In genomic region chr14:91416744-91417133, GRCh38 we compare ENCODE assay signal across 9 cellular contexts. TPM values are rescaled to one million over a fixed set of nuclear protein-coding genes. Genes with fewer than 3 reads are reported as not detected.
DNase-seq lines count a peak whose midpoint lies in the region; ATAC-seq and TF ChIP-seq lines count a peak whose summit lies in the region.
"Had no signal": no experiment of that assay in that cellular context is flagged by ENCODE, and none has a peak within 500 bp of the region (broad histone marks: within the 10 kb centered on the region; RNA-seq: fewer than 3 reads in every experiment).

No MANE protein-coding gene starts in this region.

- CTCF ChIA-PET in activated CD4-positive, alpha-beta T cell treated with anti-CD3 and anti-CD28 coated beads for 36 hours (lab: Charles Lee): interaction anchor here (0.8 to 12.5 kb wide), 7 partner anchors 17 to 410 kb away, joined by 3 to 177 read pairs (median 9); no protein-coding TSS in a partner anchor

- H3K36me3 ChIP-seq in WERI-Rb-1 (peaks cover 51% of the 10 kb centered on the region), iPS-15b (ENCODE audit: control insufficient read depth, insufficient read depth, low read length) (no peaks in the 10 kb centered on the region)
- H3K36me3 ChIP-seq: SJSA1 had no signal

- peak overlapping the region; percentile 92 for H3K4me3 Mint-ChIP-seq in activated CD4-positive, alpha-beta T cell treated with anti-CD3 and anti-CD28 coated beads for 36 hours
- peak overlapping the region; percentile 98 for H3K4me3 Mint-ChIP-seq in stimulated activated memory B cell treated with anti-CD40 and anti-IgM and Interleukin-4, amounts not matched to agents 10 μg/mL and 1 μg/mL and 100 μg/mL, for 72 hours

- H3K27ac ChIP-seq in WERI-Rb-1: peak overlapping the region; percentile 97
- H3K27ac ChIP-seq: SJSA1 had no signal

- H3K27me3 ChIP-seq in WERI-Rb-1 (ENCODE audit: insufficient read depth, low read depth, severe bottlenecking): no peaks in the 10 kb centered on the region
- H3K27me3 ChIP-seq in iPS-15b (ENCODE audit: control insufficient read depth, insufficient read depth, low read length): no peaks in the 10 kb centered on the region

- POLR2A ChIA-PET in activated CD4-positive, alpha-beta T cell treated with anti-CD3 and anti-CD28 coated beads for 36 hours (lab: Charles Lee): interaction anchor here (0.7 to 2.1 kb wide), 8 partner anchors 12 to 173 kb away, joined by 3 to 18 read pairs (median 6); no protein-coding TSS in a partner anchor

- H3K4me3 ChIP-seq in WERI-Rb-1 (ENCODE audit: low read depth, low read length): peak overlapping the region; percentile 95
- H3K4me3 ChIP-seq in iPS-15b (ENCODE audit: low read depth, low read length): peak overlapping the region; percentile 78
- H3K4me3 ChIP-seq: SJSA1 had no signal

- H3K27ac Mint-ChIP-seq in activated CD4-positive, alpha-beta T cell treated with anti-CD3 and anti-CD28 coated beads for 36 hours: peak overlapping the region; percentile 99
- H3K27ac Mint-ChIP-seq in stimulated activated memory B cell treated with anti-CD40 and anti-IgM and Interleukin-4, amounts not matched to agents 10 μg/mL and 1 μg/mL and 100 μg/mL, for 72 hours: peak overlapping the region; percentile 95

- no peak for TF ChIP-seq CTCF in WERI-Rb-1 (IDR thresholded peaks at IDR 0.05; ENCODE audit: low read depth, low read length)

- peak; percentile 52 for DNase-seq in activated CD4-positive, alpha-beta T cell treated with anti-CD3 and anti-CD28 coated beads for 36 hours
- no peak for DNase-seq in activated CD4-positive, alpha-beta T cell treated with anti-CD3 and anti-CD28 coated beads for 1 hour
- DNase-seq in WERI-Rb-1 (no peak), T1000 (lab: John Stamatoyannopoulos, UW) (no peak), epidermal melanocyte (ENCODE audit: insufficient read length, low spot score) (no peak)

- H3K4me1 ChIP-seq in iPS-15b (ENCODE audit: control insufficient read depth, insufficient read depth, low read length): peaks cover 25% of the 10 kb centered on the region

- no peaks in the 10 kb centered on the region for H3K27me3 Mint-ChIP-seq in activated CD4-positive, alpha-beta T cell treated with anti-CD3 and anti-CD28 coated beads for 36 hours
- no peaks in the 10 kb centered on the region for H3K27me3 Mint-ChIP-seq in stimulated activated memory B cell treated with anti-CD40 and anti-IgM and Interleukin-4, amounts not matched to agents 10 μg/mL and 1 μg/mL and 100 μg/mL, for 72 hours

- H3K36me3 Mint-ChIP-seq in activated CD4-positive, alpha-beta T cell treated with anti-CD3 and anti-CD28 coated beads for 36 hours (ENCODE audit: low read depth): peaks cover 38% of the 10 kb centered on the region
- peaks cover 27% of the 10 kb centered on the region for H3K36me3 Mint-ChIP-seq in stimulated activated memory B cell treated with anti-CD40 and anti-IgM and Interleukin-4, amounts not matched to agents 10 μg/mL and 1 μg/mL and 100 μg/mL, for 72 hours

- ATAC-seq in activated CD4-positive, alpha-beta T cell treated with anti-CD3 and anti-CD28 coated beads for 36 hours: no peak
- no peak for ATAC-seq in stimulated activated memory B cell treated with anti-CD40 and anti-IgM and Interleukin-4, amounts not matched to agents 10 μg/mL and 1 μg/mL and 100 μg/mL, for 72 hours
- no peak for ATAC-seq in HG02588 (IDR thresholded peaks at IDR 0.05; ENCODE audit: unreplicated experiment)

- no peak overlapping the region for H3K9ac ChIP-seq in iPS-15b (ENCODE audit: low read depth, low read length)

- intact Hi-C loops in activated CD4-positive, alpha-beta T cell treated with anti-CD3 and anti-CD28 coated beads for 36 hours (cut with DNase I, micrococcal nuclease): loop anchor here (1.0 to 5.0 kb wide), 16 partner anchors 43 to 1034 kb away; partner anchors contain the start of genes CALM1 (in 1 of the 2), PPP4R3A (in 1 of the 2) and RPS6KA5 (in 1 of the 2)

- no peaks in the 10 kb centered on the region for H3K9me3 ChIP-seq in WERI-Rb-1 (ENCODE audit: severe bottlenecking)
- no peaks in the 10 kb centered on the region for H3K9me3 ChIP-seq in iPS-15b (ENCODE audit: control insufficient read depth, insufficient read depth, low read length)
- H3K9me3 ChIP-seq: SJSA1 had no signal

- H3K9me3 Mint-ChIP-seq in activated CD4-positive, alpha-beta T cell treated with anti-CD3 and anti-CD28 coated beads for 36 hours (ENCODE audit: low read depth): no peaks in the 10 kb centered on the region
- H3K9me3 Mint-ChIP-seq in stimulated activated memory B cell treated with anti-CD40 and anti-IgM and Interleukin-4, amounts not matched to agents 10 μg/mL and 1 μg/mL and 100 μg/mL, for 72 hours: no peaks in the 10 kb centered on the region

- H3K4me1 Mint-ChIP-seq in activated CD4-positive, alpha-beta T cell treated with anti-CD3 and anti-CD28 coated beads for 36 hours: peaks cover 47% of the 10 kb centered on the region
- H3K4me1 Mint-ChIP-seq in stimulated activated memory B cell treated with anti-CD40 and anti-IgM and Interleukin-4, amounts not matched to agents 10 μg/mL and 1 μg/mL and 100 μg/mL, for 72 hours: peaks cover 58% of the 10 kb centered on the region

RNA-seq across cellular contexts. Expression of gene CCDC88C, which starts 0.9 kb away (rescaled TPM):
- 10 to 100 TPM; 73.7 to 82.8 TPM for total RNA-seq in activated CD4-positive, alpha-beta T cell treated with anti-CD3 and anti-CD28 coated beads for 36 hours
- total RNA-seq: SJSA1 had no signal
